21 cellular contexts compared by ENCODE assay signal in the genomic region with DNA sequence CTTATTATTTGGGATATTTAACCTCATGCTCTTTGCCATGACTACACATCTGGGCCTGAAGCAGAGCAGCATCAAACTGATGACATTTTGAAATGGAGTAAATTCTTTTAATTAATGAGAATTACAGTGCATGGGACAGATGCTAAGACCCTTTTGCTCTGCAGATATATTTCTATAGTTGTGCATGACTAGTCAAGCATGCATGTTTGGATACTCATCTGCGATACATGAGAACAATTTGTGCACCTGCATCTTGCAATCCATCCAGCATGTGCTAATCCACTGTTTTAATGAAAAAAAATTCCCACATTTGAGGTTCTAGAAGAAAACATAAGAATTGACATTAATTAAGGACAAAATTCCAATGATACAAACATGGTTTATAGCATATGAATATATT.
DNase-seq lines count a peak whose midpoint lies in the region; ATAC-seq and TF ChIP-seq lines count a peak whose summit lies in the region.
"Had no signal": no experiment of that assay in that cellular context is flagged by ENCODE, and none has a peak within 500 bp of the region (broad histone marks: within the 10 kb centered on the region; RNA-seq: fewer than 3 reads in every experiment).

No MANE protein-coding gene starts in this region.

- ATAC-seq in CD4-positive, alpha-beta T cell (ENCODE audit: poor library complexity): no peak
- ATAC-seq in T-helper 17 cell: no peak
- peak; percentile 25 to 42 for ATAC-seq in naive B cell (ENCODE audit: low read depth in 2 of 2)
- no peak for ATAC-seq in HG02759 (IDR thresholded peaks at IDR 0.05; ENCODE audit: unreplicated experiment)
- ATAC-seq: GM12878, HCT116 had no signal

- H3K27ac ChIP-seq in CD4-positive, alpha-beta T cell (ENCODE audit: low read depth, low read length): no peak overlapping the region
- H3K27ac ChIP-seq: C4-2B had no signal

- TF ChIP-seq CTCF in CD4-positive, alpha-beta T cell (IDR thresholded peaks at IDR 0.05): no peak

- DNase-seq in CD4-positive, alpha-beta T cell: no peak
- peak; percentile 64 for DNase-seq in NAMALWA (ENCODE audit: low spot score)
- no peak for DNase-seq in T-helper 17 cell
- no peak for DNase-seq in naive B cell
- DNase-seq in NCI-H748 treated with DMSO at 0.1 percent for 48 hours (lab: John Stamatoyannopoulos, UW): no peak
- no peak for DNase-seq in activated CD4-positive, alpha-beta T cell treated with anti-CD3 and anti-CD28 coated beads, Interleukin-2, amount 50 U/mL, for 48 hours
- DNase-seq: Caco-2; EL; GOT3; KBM-7; NCI-H1417; NCI-H2029; NK-92 treated with Interleukin-12 subunit alpha and Interleukin-12 subunit beta, amount 100 ng/mL, for 24 hours; OCI-M1; RPMI8226; SHP77 treated with DMSO at 0.1 percent for 48 hours; SK-N-SH had no signal

- H3K4me1 Mint-ChIP-seq in CD4-positive, alpha-beta T cell (ENCODE audit: low read depth): peaks cover 20% of the 10 kb centered on the region
- peaks cover 4% of the 10 kb centered on the region for H3K4me1 Mint-ChIP-seq in T-helper 17 cell
- H3K4me1 Mint-ChIP-seq in naive B cell: peaks cover 8 to 22% (median 15%) of the 10 kb centered on the region in 3 donors

- peaks cover 14% of the 10 kb centered on the region for H3K36me3 Mint-ChIP-seq in CD4-positive, alpha-beta T cell (ENCODE audit: low read depth)
- H3K36me3 Mint-ChIP-seq in T-helper 17 cell (ENCODE audit: low read depth): peaks cover 3% of the 10 kb centered on the region
- no peaks in the 10 kb centered on the region for H3K36me3 Mint-ChIP-seq in naive B cell

- H3K27me3 Mint-ChIP-seq in CD4-positive, alpha-beta T cell: no peaks in the 10 kb centered on the region
- H3K27me3 Mint-ChIP-seq in T-helper 17 cell (no peaks in the 10 kb centered on the region), naive B cell (no peaks in the 10 kb centered on the region)

- POLR2A ChIA-PET in CD4-positive, alpha-beta T cell (lab: Charles Lee): interaction anchor here (1.5 to 2.1 kb wide), 2 partner anchors 11 to 12 kb away, joined by 3 to 15 read pairs; no protein-coding TSS in a partner anchor

- H3K27me3 ChIP-seq in CD4-positive, alpha-beta T cell (ENCODE audit: control insufficient read depth, insufficient read depth, low read length): no peaks in the 10 kb centered on the region

- H3K27ac Mint-ChIP-seq in CD4-positive, alpha-beta T cell: peak overlapping the region; percentile 60
- H3K27ac Mint-ChIP-seq in T-helper 17 cell (peak overlapping the region; percentile 10), naive B cell (no peak overlapping the region)

- CTCF ChIA-PET in CD4-positive, alpha-beta T cell (lab: Charles Lee): no interaction called here

- intact Hi-C loops in CD4-positive, alpha-beta T cell (cut with DNase I, micrococcal nuclease): no loop called here

- peaks cover 2% of the 10 kb centered on the region for H3K9me3 Mint-ChIP-seq in CD4-positive, alpha-beta T cell
- H3K9me3 Mint-ChIP-seq in naive B cell: peaks cover 0 to 4% (median 2%) of the 10 kb centered on the region in 7 donors

- peaks cover 7% of the 10 kb centered on the region for H3K9me3 ChIP-seq in CD4-positive, alpha-beta T cell (ENCODE audit: control insufficient read depth, low read length)
- H3K9me3 ChIP-seq in T-helper 17 cell (ENCODE audit: control insufficient read depth, low read length, poor library complexity, severe bottlenecking): no peaks in the 10 kb centered on the region
- H3K9me3 ChIP-seq: Caco-2 had no signal

- H3K4me3 Mint-ChIP-seq in CD4-positive, alpha-beta T cell: no peak overlapping the region
- no peak overlapping the region for H3K4me3 Mint-ChIP-seq in T-helper 17 cell
- peak overlapping the region in 1 of 8 donors; percentile 30 for H3K4me3 Mint-ChIP-seq in naive B cell

Comparison
In these comparisons a context has a peak if more than half of its experiments do, and no peak if none do; other contexts are left out.
1. ATAC-seq: peak in naive B cell (2 of 2); none in CD4-positive, alpha-beta T cell (single experiment), T-helper 17 cell (single experiment) and HG02759 (single experiment).
2. H3K27ac Mint-ChIP-seq: peak in CD4-positive, alpha-beta T cell (single experiment) and T-helper 17 cell (single experiment); none in naive B cell (0 of 6).